In genomic region chr11:64253043-64253442, GRCh38 we compare ENCODE assay signal across 10 cellular contexts. TPM values are rescaled to one million over a fixed set of nuclear protein-coding genes. Genes with fewer than 3 reads are reported as not detected.
DNase-seq lines count a peak whose midpoint lies in the region; ATAC-seq and TF ChIP-seq lines count a peak whose summit lies in the region.
"Had no signal": no experiment of that assay in that cellular context is flagged by ENCODE, and none has a peak within 500 bp of the region (broad histone marks: within the 10 kb centered on the region; RNA-seq: fewer than 3 reads in every experiment).

No MANE protein-coding gene starts in this region.

- in situ Hi-C loops in mammary epithelial cell (cut with MboI; ENCODE audit: low sequenced_read_pairs in 2 of 2), result no loop called here

- BruUV-seq in mammary epithelial cell (replicated peaks; lab: Mats Ljungman, UMichigan), result no TSS peak

- H3K4me3 ChIP-seq in mammary epithelial cell (replicated peaks in 1 of 3; ENCODE audit: insufficient read depth in 1 of 3, low read depth in 2 of 3, low read length in 3 of 3), result peak overlapping the region; percentile 31 to 96 (median 58)
- H3K4me3 ChIP-seq in breast epithelium, result peak overlapping the region in 1 of 3 donors; percentile 75
- H3K4me3 ChIP-seq in iPS-18c (ENCODE audit: insufficient read depth, low read depth, low read length), result peak overlapping the region; percentile 28; the same call in 1 of the 2 replicates
- peak overlapping the region; percentile 81 to 96 for H3K4me3 ChIP-seq in tibial artery

- H3K27me3 Mint-ChIP-seq in activated T-helper 1 cell treated with anti-CD3 and anti-CD28 coated beads, Interleukin-12 subunit alpha, Interleukin-12 subunit beta, Interleukin-2, Interleukin-4 antibody, amounts not matched to agents 30 ng/mL and 10 ng/mL and 1 ng/mL, durations not matched to agents 14 hours and 24 hours and 36 hours (ENCODE audit: insufficient read depth), result no peaks in the 10 kb centered on the region

- no peaks in the 10 kb centered on the region for H4K20me1 ChIP-seq in mammary epithelial cell (ENCODE audit: insufficient read depth, low read length)

- TF ChIP-seq POLR2A in breast epithelium (IDR thresholded peaks at IDR 0.05), result no peak

- no peaks in the 10 kb centered on the region for H3K36me3 Mint-ChIP-seq in activated T-helper 1 cell treated with anti-CD3 and anti-CD28 coated beads, Interleukin-12 subunit alpha, Interleukin-12 subunit beta, Interleukin-2, Interleukin-4 antibody, amounts not matched to agents 30 ng/mL and 10 ng/mL and 1 ng/mL, durations not matched to agents 14 hours and 24 hours and 36 hours (ENCODE audit: low read depth)

- intact Hi-C loops in mammary epithelial cell (cut with micrococcal nuclease) (loop anchor here (5.0 kb wide), 2 partner anchors 89 to 104 kb away; partner anchors contain the start of genes CCDC88B and RPS6KA4), breast epithelium (cut with DNase I; ENCODE audit: low total_unique reads) (no loop called here), tibial artery (cut with DNase I; ENCODE audit: low total_unique reads) (no loop called here)
- intact Hi-C loops in activated T-helper 1 cell treated with anti-CD3 and anti-CD28 coated beads, Interleukin-12 subunit alpha, Interleukin-12 subunit beta, Interleukin-2, Interleukin-4 antibody, amounts not matched to agents 30 ng/mL and 10 ng/mL and 1 ng/mL, durations not matched to agents 14 hours and 24 hours and 36 hours (cut with micrococcal nuclease), result loop anchor here (5.0 kb wide), 1 partner anchor 104 kb away; the partner anchor contains the start of gene RPS6KA4

- peaks cover 7% of the 10 kb centered on the region for H3K4me1 Mint-ChIP-seq in activated T-helper 1 cell treated with anti-CD3 and anti-CD28 coated beads, Interleukin-12 subunit alpha, Interleukin-12 subunit beta, Interleukin-2, Interleukin-4 antibody, amounts not matched to agents 30 ng/mL and 10 ng/mL and 1 ng/mL, durations not matched to agents 14 hours and 24 hours and 36 hours (ENCODE audit: low read depth)

- peak overlapping the region; percentile 76 for H3K4me2 ChIP-seq in mammary epithelial cell (ENCODE audit: insufficient read depth, low read depth, low read length)

- H3K9me3 ChIP-seq in mammary epithelial cell (replicated peaks; ENCODE audit: insufficient read depth, low read length), result no peaks in the 10 kb centered on the region
- H3K9me3 ChIP-seq in breast epithelium, result no peaks in the 10 kb centered on the region
- no peaks in the 10 kb centered on the region for H3K9me3 ChIP-seq in iPS-18c (ENCODE audit: control insufficient read depth, insufficient read depth, low read length)
- no peaks in the 10 kb centered on the region for H3K9me3 ChIP-seq in tibial artery
- H3K9me3 ChIP-seq: HAP-1 had no signal

- H3K27me3 ChIP-seq in mammary epithelial cell (ENCODE audit: insufficient read depth, low read length) (no peaks in the 10 kb centered on the region), breast epithelium (no peaks in the 10 kb centered on the region), tibial artery (no peaks in the 10 kb centered on the region)

- DNase-seq in mammary epithelial cell, result no peak
- no peak for DNase-seq in breast epithelium (ENCODE audit: low spot score in 2 of 2)
- DNase-seq in activated T-helper 1 cell treated with anti-CD3 and anti-CD28 coated beads, Interleukin-12 subunit alpha, Interleukin-12 subunit beta, Interleukin-2, Interleukin-4 antibody, amounts not matched to agents 30 ng/mL and 10 ng/mL and 1 ng/mL, durations not matched to agents 14 hours and 24 hours and 36 hours (ENCODE audit: low spot score), result no peak
- no peak for DNase-seq in tibial artery
- DNase-seq in substantia nigra (lab: John Stamatoyannopoulos, UW), result no peak
- DNase-seq: activated CD4-positive, CD25-positive, alpha-beta regulatory T cell treated with anti-CD3 and anti-CD28 coated beads, Interleukin-2, amount 50 U/mL, for 72 hours had no signal

- CTCF ChIA-PET in mammary epithelial cell (lab: Charles Lee; ENCODE audit: low non-redundant PET), result no interaction called here

- no peak overlapping the region for H3K27ac Mint-ChIP-seq in activated T-helper 1 cell treated with anti-CD3 and anti-CD28 coated beads, Interleukin-12 subunit alpha, Interleukin-12 subunit beta, Interleukin-2, Interleukin-4 antibody, amounts not matched to agents 30 ng/mL and 10 ng/mL and 1 ng/mL, durations not matched to agents 14 hours and 24 hours and 36 hours

- H3K27ac ChIP-seq in mammary epithelial cell (ENCODE audit: insufficient read depth, low read depth, low read length) (no peak overlapping the region), breast epithelium (peak overlapping the region in 1 of 2 donors; percentile 57), tibial artery (peak overlapping the region; percentile 82), substantia nigra (ENCODE audit: low read depth, low read length, poor library complexity, severe bottlenecking) (no peak overlapping the region)

- H2AFZ ChIP-seq in mammary epithelial cell (ENCODE audit: low read depth, low read length), result no peak overlapping the region

- peak overlapping the region; percentile 26 for H3K4me3 Mint-ChIP-seq in activated T-helper 1 cell treated with anti-CD3 and anti-CD28 coated beads, Interleukin-12 subunit alpha, Interleukin-12 subunit beta, Interleukin-2, Interleukin-4 antibody, amounts not matched to agents 30 ng/mL and 10 ng/mL and 1 ng/mL, durations not matched to agents 14 hours and 24 hours and 36 hours

- H3K4me1 ChIP-seq in mammary epithelial cell (ENCODE audit: insufficient read depth, low read length), result peaks cover 23% of the 10 kb centered on the region
- H3K4me1 ChIP-seq in breast epithelium, result peaks cover 8 to 9% of the 10 kb centered on the region in 2 donors
- peaks cover 0 to 37% (median 32%) of the 10 kb centered on the region in 4 donors for H3K4me1 ChIP-seq in tibial artery

- TF ChIP-seq CTCF in mammary epithelial cell (conservative IDR thresholded peaks at IDR 0.05 in 1 of 2, IDR thresholded peaks at IDR 0.05 in 1 of 2; ENCODE audit: extremely low read depth in 1 of 2, insufficient read depth in 1 of 2, low read depth in 1 of 2, low read length in 2 of 2) (no peak), breast epithelium (IDR thresholded peaks at IDR 0.05) (no peak), tibial artery (IDR thresholded peaks at IDR 0.05) (no peak)

- dilution Hi-C loops in mammary epithelial cell (cut with HindIII; ENCODE audit: low sequenced_read_pairs), result no loop called here

- whole genome bisulfite sequencing in mammary epithelial cell (ENCODE audit: low coverage, missing lambda C conversion rate), result 73% methylated on average over 8 of the region's 8 CpGs

- H3K79me2 ChIP-seq in mammary epithelial cell (ENCODE audit: insufficient read depth, low read length), result peaks cover 48% of the 10 kb centered on the region

- peaks cover 3% of the 10 kb centered on the region for H3K36me3 ChIP-seq in mammary epithelial cell (ENCODE audit: insufficient read depth, low read length)
- no peaks in the 10 kb centered on the region for H3K36me3 ChIP-seq in breast epithelium
- H3K36me3 ChIP-seq in tibial artery, result peaks cover 8 to 40% (median 33%) of the 10 kb centered on the region in 3 donors

- H3K9ac ChIP-seq in mammary epithelial cell (ENCODE audit: insufficient read depth, low read length), result no peak overlapping the region

- H3K9me3 Mint-ChIP-seq in activated T-helper 1 cell treated with anti-CD3 and anti-CD28 coated beads, Interleukin-12 subunit alpha, Interleukin-12 subunit beta, Interleukin-2, Interleukin-4 antibody, amounts not matched to agents 30 ng/mL and 10 ng/mL and 1 ng/mL, durations not matched to agents 14 hours and 24 hours and 36 hours, result no peaks in the 10 kb centered on the region

- ATAC-seq in GM21526 (IDR thresholded peaks at IDR 0.05; ENCODE audit: low FRiP score, unreplicated experiment) (no peak), HG02981 (IDR thresholded peaks at IDR 0.05; ENCODE audit: unreplicated experiment) (no peak)

RNA-seq across cellular contexts. Expression of gene PLCB3, which starts 1.7 kb away (rescaled TPM):
- 10 to 100 TPM; 48.5 to 67.9 TPM for total RNA-seq in mammary epithelial cell
- 42.2 TPM for polyA plus RNA-seq in mammary epithelial cell
- 78.5 TPM for polyA minus RNA-seq in mammary epithelial cell
- total RNA-seq in breast epithelium, result 10 to 100 TPM; 15.5 to 20.5 (median 19.0) TPM
- total RNA-seq in activated T-helper 1 cell treated with anti-CD3 and anti-CD28 coated beads, Interleukin-12 subunit alpha, Interleukin-12 subunit beta, Interleukin-2, Interleukin-4 antibody, amounts not matched to agents 30 ng/mL and 10 ng/mL and 1 ng/mL, durations not matched to agents 14 hours and 24 hours and 36 hours, result 13.4 and 14.2 TPM in 2 replicates

RNA-seq across cellular contexts. Expression of gene PPP1R14B, which starts 6.3 kb away (rescaled TPM):
- total RNA-seq in mammary epithelial cell (100 to 1,000 TPM; 118 to 362 TPM), breast epithelium (100 to 1,000 TPM in 1 of 3 donors, 10 to 100 TPM in 2; 63.0 to 101 (median 64.7) TPM)
- 265 TPM for polyA plus RNA-seq in mammary epithelial cell
- 190 TPM for polyA minus RNA-seq in mammary epithelial cell
- total RNA-seq in activated T-helper 1 cell treated with anti-CD3 and anti-CD28 coated beads, Interleukin-12 subunit alpha, Interleukin-12 subunit beta, Interleukin-2, Interleukin-4 antibody, amounts not matched to agents 30 ng/mL and 10 ng/mL and 1 ng/mL, durations not matched to agents 14 hours and 24 hours and 36 hours, result 238 and 248 TPM in 2 replicates

RNA-seq across cellular contexts. Expression of gene FKBP2, which starts 12.1 kb away (rescaled TPM):
- total RNA-seq in mammary epithelial cell, result 10 to 100 TPM; 15.5 to 59.6 TPM
- 55.7 TPM for polyA plus RNA-seq in mammary epithelial cell
- polyA minus RNA-seq in mammary epithelial cell, result 56.6 TPM
- 10 to 100 TPM; 51.4 to 77.3 (median 54.6) TPM for total RNA-seq in breast epithelium
- total RNA-seq in activated T-helper 1 cell treated with anti-CD3 and anti-CD28 coated beads, Interleukin-12 subunit alpha, Interleukin-12 subunit beta, Interleukin-2, Interleukin-4 antibody, amounts not matched to agents 30 ng/mL and 10 ng/mL and 1 ng/mL, durations not matched to agents 14 hours and 24 hours and 36 hours, result 32.6 and 34.3 TPM in 2 replicates

RNA-seq across cellular contexts. Expression of gene VEGFB, which starts 18.7 kb away (rescaled TPM):
- total RNA-seq in mammary epithelial cell (10 to 100 TPM; 13.0 to 82.7 TPM), breast epithelium (100 to 1,000 TPM in 1 of 3 donors, 10 to 100 TPM in 2; 45.1 to 223 (median 53.4) TPM)
- 20.4 TPM for polyA plus RNA-seq in mammary epithelial cell
- polyA minus RNA-seq in mammary epithelial cell, result 69.9 TPM
- total RNA-seq in activated T-helper 1 cell treated with anti-CD3 and anti-CD28 coated beads, Interleukin-12 subunit alpha, Interleukin-12 subunit beta, Interleukin-2, Interleukin-4 antibody, amounts not matched to agents 30 ng/mL and 10 ng/mL and 1 ng/mL, durations not matched to agents 14 hours and 24 hours and 36 hours, result 55.5 and 60.2 TPM in 2 replicates

RNA-seq across cellular contexts. Expression of gene DNAJC4, which starts 22.7 kb away (rescaled TPM):
- 10 to 100 TPM; 10.2 to 15.6 TPM for total RNA-seq in mammary epithelial cell
- polyA plus RNA-seq in mammary epithelial cell, result 10.9 TPM
- 3.1 TPM for polyA minus RNA-seq in mammary epithelial cell
- total RNA-seq in breast epithelium, result 10 to 100 TPM; 23.6 to 33.5 (median 32.6) TPM
- total RNA-seq in activated T-helper 1 cell treated with anti-CD3 and anti-CD28 coated beads, Interleukin-12 subunit alpha, Interleukin-12 subunit beta, Interleukin-2, Interleukin-4 antibody, amounts not matched to agents 30 ng/mL and 10 ng/mL and 1 ng/mL, durations not matched to agents 14 hours and 24 hours and 36 hours, result 18.4 and 19.8 TPM in 2 replicates

Comparison
In these comparisons a context has a peak if more than half of its experiments do, and no peak if none do; other contexts are left out.
1. intact Hi-C loops: an anchor here in mammary epithelial cell (5.0 kb wide) and activated T-helper 1 cell treated with anti-CD3 and anti-CD28 coated beads, Interleukin-12 subunit alpha, Interleukin-12 subunit beta, Interleukin-2, Interleukin-4 antibody, amounts not matched to agents 30 ng/mL and 10 ng/mL and 1 ng/mL, durations not matched to agents 14 hours and 24 hours and 36 hours (5.0 kb wide); none called in breast epithelium and tibial artery.
2. H3K27ac ChIP-seq: peak in tibial artery (2 of 2); none in mammary epithelial cell (single experiment) and substantia nigra (single experiment).